In genomic region chr12:75209782-75210138, GRCh38 we compare ENCODE assay signal across 18 cellular contexts. TPM values are rescaled to one million over a fixed set of nuclear protein-coding genes. Genes with fewer than 3 reads are reported as not detected.
DNase-seq lines count a peak whose midpoint lies in the region; ATAC-seq and TF ChIP-seq lines count a peak whose summit lies in the region.
"Had no signal": no experiment of that assay in that cellular context is flagged by ENCODE, and none has a peak within 500 bp of the region (broad histone marks: within the 10 kb centered on the region; RNA-seq: fewer than 3 reads in every experiment).

Gene KCNC2, minus strand, starts transcription at chr12:75209839.

- H2AFZ ChIP-seq in smooth muscle cell (ENCODE audit: low read depth) = no peak within 1 kb of the TSS

- ATAC-seq in GM21717 (IDR thresholded peaks at IDR 0.05; ENCODE audit: unreplicated experiment) (no peak), right cardiac atrium (no peak)
- ATAC-seq: stimulated activated naive CD8-positive, alpha-beta T cell treated with anti-CD3 and anti-CD28 coated beads, Interleukin-15, Interleukin-2, amounts not matched to agents 100 U/mL and 50 U/mL, for 24 hours had no signal

- peaks cover 4% of the 10 kb centered on the region for H3K36me3 Mint-ChIP-seq in chondrocyte (ENCODE audit: low read depth)

- peak within 1 kb of the TSS; percentile 5 for H3K4me3 ChIP-seq in kidney epithelial cell (ENCODE audit: low read depth, low read length)
- H3K4me3 ChIP-seq in smooth muscle cell = peak within 1 kb of the TSS; percentile 34
- H3K4me3 ChIP-seq in right cardiac atrium (ENCODE audit: low read length) = no peak within 1 kb of the TSS
- H3K4me3 ChIP-seq: BLaER1 treated with 17β-estradiol and CSF1 and Interleukin-3, amounts not matched to agents 10 nM and 100 nM; lung had no signal

- H3K27ac ChIP-seq in smooth muscle cell (ENCODE audit: low read depth) (no peak within 1 kb of the TSS), right cardiac atrium (ENCODE audit: low read length) (no peak within 1 kb of the TSS)
- H3K27ac ChIP-seq: BLaER1 treated with 17β-estradiol and CSF1 and Interleukin-3, amounts not matched to agents 10 nM and 100 nM had no signal

- DNase-seq in NCI-H345 (lab: John Stamatoyannopoulos, UW) (peak; percentile 63), chondrocyte (ENCODE audit: low spot score) (no peak), kidney epithelial cell (ENCODE audit: low read depth) (no peak), smooth muscle cell (lab: John Stamatoyannopoulos, UW; ENCODE audit: unreplicated experiment) (no peak), right cardiac atrium (no peak), erythroblast (lab: John Stamatoyannopoulos, UW) (no peak)
- DNase-seq: activated CD4-positive, alpha-beta memory T cell treated with anti-CD3 and anti-CD28 coated beads, Interleukin-2, amount 10 ng/mL, durations not matched to agents 7 days and 5 days; cortex of kidney; NCI-H1048 had no signal

- H3K27me3 ChIP-seq in kidney epithelial cell (ENCODE audit: control insufficient read depth, insufficient read depth, low read length) = peaks cover 29% of the 10 kb centered on the region
- peaks cover 64% of the 10 kb centered on the region for H3K27me3 ChIP-seq in smooth muscle cell (ENCODE audit: low read depth)
- H3K27me3 ChIP-seq in right cardiac atrium (ENCODE audit: control insufficient read depth, insufficient read depth) = no peaks in the 10 kb centered on the region
- H3K27me3 ChIP-seq: BLaER1 treated with 17β-estradiol and CSF1 and Interleukin-3, amounts not matched to agents 10 nM and 100 nM had no signal

- 46% methylated on average over 4 of the region's 4 CpGs for WGBS in smooth muscle cell (ENCODE audit: low lambda C conversion rate)
- WGBS in right cardiac atrium = 34% methylated on average over 4 of the region's 4 CpGs

- no peak within 1 kb of the TSS for H3K9ac ChIP-seq in smooth muscle cell (ENCODE audit: low read depth)
- H3K9ac ChIP-seq: BLaER1 treated with 17β-estradiol and CSF1 and Interleukin-3, amounts not matched to agents 10 nM and 100 nM had no signal

- no peak for TF ChIP-seq POLR2A in erythroblast (IDR thresholded peaks at IDR 0.05; ENCODE audit: low read length)

- H3K9me3 Mint-ChIP-seq in chondrocyte (ENCODE audit: low read depth) = no peaks in the 10 kb centered on the region
- H3K9me3 Mint-ChIP-seq: activated CD4-positive, alpha-beta memory T cell treated with anti-CD3 and anti-CD28 coated beads, Interleukin-2, amount 10 ng/mL, durations not matched to agents 7 days and 5 days had no signal

- H3K9me3 ChIP-seq in smooth muscle cell (replicated peaks; ENCODE audit: low read depth) (no peaks in the 10 kb centered on the region), right cardiac atrium (ENCODE audit: control insufficient read depth, low read length) (peaks cover 3% of the 10 kb centered on the region)

- no peaks in the 10 kb centered on the region for H3K4me1 Mint-ChIP-seq in chondrocyte (ENCODE audit: low read depth)

- no peaks in the 10 kb centered on the region for H4K20me1 ChIP-seq in smooth muscle cell (ENCODE audit: low read depth)
- H4K20me1 ChIP-seq: BLaER1 treated with 17β-estradiol and CSF1 and Interleukin-3, amounts not matched to agents 10 nM and 100 nM had no signal

- peak within 1 kb of the TSS; percentile 52 for H3K4me3 Mint-ChIP-seq in chondrocyte (ENCODE audit: unreplicated experiment)
- H3K4me3 Mint-ChIP-seq: activated CD4-positive, alpha-beta memory T cell treated with anti-CD3 and anti-CD28 coated beads, Interleukin-2, amount 10 ng/mL, durations not matched to agents 7 days and 5 days; activated T-helper 1 cell treated with anti-CD3 and anti-CD28 coated beads, Interleukin-12 subunit alpha, Interleukin-12 subunit beta, Interleukin-2, Interleukin-4 antibody, amounts not matched to agents 30 ng/mL and 10 ng/mL and 1 ng/mL, durations not matched to agents 14 hours and 24 hours and 36 hours had no signal

- intact Hi-C loops in right cardiac atrium (cut with DNase I) = no loop called here

- H3K79me2 ChIP-seq in smooth muscle cell (ENCODE audit: low read depth) = no peaks in the 10 kb centered on the region

- peak within 1 kb of the TSS; percentile 86 for H3K4me2 ChIP-seq in smooth muscle cell
- H3K4me2 ChIP-seq: BLaER1 treated with 17β-estradiol and CSF1 and Interleukin-3, amounts not matched to agents 10 nM and 100 nM had no signal

- peaks cover 50% of the 10 kb centered on the region for H3K27me3 Mint-ChIP-seq in chondrocyte (ENCODE audit: low read depth)

- H3K4me1 ChIP-seq in smooth muscle cell (ENCODE audit: low read depth) (no peaks in the 10 kb centered on the region), right cardiac atrium (ENCODE audit: control insufficient read depth, insufficient read depth, low read length) (no peaks in the 10 kb centered on the region)

- no peak for TF ChIP-seq CTCF in chondrocyte (IDR thresholded peaks at IDR 0.05)
- TF ChIP-seq CTCF in kidney epithelial cell (IDR thresholded peaks at IDR 0.05; ENCODE audit: insufficient read depth, low read length, poor library complexity, severe bottlenecking) = no peak
- TF ChIP-seq CTCF in smooth muscle cell (IDR thresholded peaks at IDR 0.05; ENCODE audit: borderline replicate concordance, insufficient read depth, poor library complexity, severe bottlenecking) = no peak

- no peaks in the 10 kb centered on the region for H3F3A ChIP-seq in smooth muscle cell (ENCODE audit: low read depth)

- H3K36me3 ChIP-seq in kidney epithelial cell (ENCODE audit: control insufficient read depth, insufficient read depth, low read length) (no peaks in the 10 kb centered on the region), smooth muscle cell (ENCODE audit: low read depth) (no peaks in the 10 kb centered on the region)
- H3K36me3 ChIP-seq: BLaER1 treated with 17β-estradiol and CSF1 and Interleukin-3, amounts not matched to agents 10 nM and 100 nM had no signal

- no peak within 1 kb of the TSS for H3K27ac Mint-ChIP-seq in chondrocyte (ENCODE audit: unreplicated experiment)
- H3K27ac Mint-ChIP-seq: activated CD4-positive, alpha-beta memory T cell treated with anti-CD3 and anti-CD28 coated beads, Interleukin-2, amount 10 ng/mL, durations not matched to agents 7 days and 5 days; activated T-helper 1 cell treated with anti-CD3 and anti-CD28 coated beads, Interleukin-12 subunit alpha, Interleukin-12 subunit beta, Interleukin-2, Interleukin-4 antibody, amounts not matched to agents 30 ng/mL and 10 ng/mL and 1 ng/mL, durations not matched to agents 14 hours and 24 hours and 36 hours had no signal

RNA-seq across cellular contexts. Expression of gene KCNC2, which starts in this region (rescaled TPM):
- total RNA-seq in chondrocyte (not detected in 3 replicates), kidney epithelial cell (0.14 TPM in 1 of 2 replicates, not detected in the other), smooth muscle cell (not detected in 2 replicates), right cardiac atrium (not detected)
- polyA plus RNA-seq in smooth muscle cell (not detected in 2 replicates), right cardiac atrium (not detected)
- total RNA-seq: activated CD4-positive, alpha-beta memory T cell treated with anti-CD3 and anti-CD28 coated beads, Interleukin-2, amount 10 ng/mL, durations not matched to agents 7 days and 5 days; activated T-helper 1 cell treated with anti-CD3 and anti-CD28 coated beads, Interleukin-12 subunit alpha, Interleukin-12 subunit beta, Interleukin-2, Interleukin-4 antibody, amounts not matched to agents 30 ng/mL and 10 ng/mL and 1 ng/mL, durations not matched to agents 14 hours and 24 hours and 36 hours; fibroblast of lung; OCI-LY7; SK-MEL-5 had no signal
- polyA plus RNA-seq: adipose tissue, fibroblast of lung, lung had no signal
